ENCODE assay signal across 23 cellular contexts in the genomic region with DNA sequence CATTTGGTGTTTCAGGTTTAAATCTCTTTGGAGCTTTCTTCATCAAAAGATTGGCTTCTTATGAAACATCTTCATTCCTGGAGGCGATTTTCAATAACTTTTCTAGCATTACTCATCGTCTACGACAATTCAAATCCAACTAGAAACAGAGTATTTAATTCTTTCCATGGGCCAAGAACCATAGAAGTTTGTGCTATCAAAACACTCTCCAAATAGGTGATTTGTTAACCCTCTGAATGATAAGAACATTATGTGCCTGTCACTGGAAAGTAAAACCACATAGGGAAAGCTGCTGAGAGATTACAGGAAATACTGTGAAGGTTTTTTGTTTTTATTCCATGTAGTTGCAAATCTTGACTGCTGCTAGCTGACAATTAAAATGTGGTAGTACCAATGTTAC. TPM values are rescaled to one million over a fixed set of nuclear protein-coding genes. Genes with fewer than 3 reads are reported as not detected.
DNase-seq lines count a peak whose midpoint lies in the region; FAIRE-seq and TF ChIP-seq lines count a peak whose summit lies in the region.
"Had no signal": no experiment of that assay in that cellular context is flagged by ENCODE, and none has a peak within 500 bp of the region (broad histone marks: within the 10 kb centered on the region; RNA-seq: fewer than 3 reads in every experiment).

No MANE protein-coding gene starts in this region.

- intact Hi-C loops in thyroid gland (cut with DNase I): no loop called here

- H3K27me3 Mint-ChIP-seq in chondrocyte (ENCODE audit: low read depth): no peaks in the 10 kb centered on the region

- DNase-seq in LHCN-M2 (ENCODE audit: low read depth): peak; percentile 78
- DNase-seq in chondrocyte (ENCODE audit: low spot score): no peak
- no peak for DNase-seq in keratinocyte (ENCODE audit: low read depth, low spot score)
- DNase-seq in thyroid gland: no peak
- no peak for DNase-seq in NCI-H2196 (lab: John Stamatoyannopoulos, UW; ENCODE audit: unreplicated experiment)
- no peak for DNase-seq in islet precursor cell
- no peak for DNase-seq in MM.1S
- no peak for DNase-seq in DMS79 treated with DMSO at 0.1 percent for 48 hours (lab: John Stamatoyannopoulos, UW)
- DNase-seq: activated B cell treated with CpG ODN at 0.5 μM for 24 hours; amygdala; CD8-positive, alpha-beta memory T cell; NCI-H1048; NCI-H774; right cardiac atrium; stimulated activated CD4-positive, alpha-beta T cell treated with anti-CD3 and anti-CD28 coated beads, Interleukin-4, amount 100 ng/mL, for 1 hour; stimulated activated CD8-positive, alpha-beta memory T cell treated with anti-CD3 and anti-CD28 coated beads, Interleukin-4, amount 100 ng/mL, for 48 hours; T-helper 2 cell; tibial artery had no signal

- peaks cover 7% of the 10 kb centered on the region for H3K9me3 Mint-ChIP-seq in chondrocyte (ENCODE audit: low read depth)

- H3K4me1 ChIP-seq in keratinocyte (ENCODE audit: control insufficient read depth, extremely low read depth, insufficient read depth, low read length): peaks cover 13% of the 10 kb centered on the region
- H3K4me1 ChIP-seq in thyroid gland: peaks cover 14 to 24% of the 10 kb centered on the region in 2 donors
- H3K4me1 ChIP-seq in MM.1S (ENCODE audit: low read length): no peaks in the 10 kb centered on the region

- H3K4me2 ChIP-seq in keratinocyte (ENCODE audit: control insufficient read depth, extremely low read depth, insufficient read depth, low read depth, low read length) (peak overlapping the region; percentile 29), MM.1S (ENCODE audit: low read depth, low read length) (no peak overlapping the region)

- no peaks in the 10 kb centered on the region for H4K20me1 ChIP-seq in keratinocyte (ENCODE audit: control insufficient read depth, extremely low read depth, insufficient read depth, low read length)
- H4K20me1 ChIP-seq in MM.1S (ENCODE audit: insufficient read depth, low read length): no peaks in the 10 kb centered on the region

- H3K9ac ChIP-seq in keratinocyte (ENCODE audit: control insufficient read depth, extremely low read depth, insufficient read depth, low read length) (no peak overlapping the region), MM.1S (ENCODE audit: low read length) (no peak overlapping the region)

- peak; percentile 69 for FAIRE-seq in keratinocyte (lab: Jason Lieb, UNC)
- FAIRE-seq: G401.6 had no signal

- H3K4me3 ChIP-seq in keratinocyte (ENCODE audit: control insufficient read depth in 2 of 3, extremely low read depth in 1 of 3, insufficient read depth in 2 of 3, low read depth in 1 of 3, low read length in 3 of 3): no peak overlapping the region
- H3K4me3 ChIP-seq in thyroid gland (replicated peaks in 1 of 3): no peak overlapping the region
- H3K4me3 ChIP-seq in MM.1S (ENCODE audit: low read length): no peak overlapping the region
- H3K4me3 ChIP-seq: lung, tibial artery had no signal

- H3K9me3 ChIP-seq in keratinocyte (ENCODE audit: control insufficient read depth, low read depth, low read length) (no peaks in the 10 kb centered on the region), thyroid gland (no peaks in the 10 kb centered on the region), MM.1S (replicated peaks; ENCODE audit: insufficient read depth, low read length) (no peaks in the 10 kb centered on the region; the same call in 1 of the 2 replicates)
- H3K9me3 ChIP-seq: tibial artery had no signal

- H3K4me3 Mint-ChIP-seq in chondrocyte (ENCODE audit: unreplicated experiment): no peak overlapping the region
- H3K4me3 Mint-ChIP-seq: activated B cell treated with CpG ODN at 0.5 μM for 24 hours; CD8-positive, alpha-beta memory T cell; neural crest cell had no signal

- H3K27ac ChIP-seq in keratinocyte (ENCODE audit: control insufficient read depth, insufficient read depth, low read length) (no peak overlapping the region), thyroid gland (peak overlapping the region; percentile 22 to 57 (median 40)), MM.1S (ENCODE audit: low read length) (no peak overlapping the region)
- H3K27ac ChIP-seq: foreskin keratinocyte, tibial artery had no signal

- no peaks in the 10 kb centered on the region for H3K36me3 ChIP-seq in keratinocyte (ENCODE audit: control insufficient read depth in 2 of 2, extremely low read depth in 1 of 2, insufficient read depth in 2 of 2, low read length in 2 of 2)
- no peaks in the 10 kb centered on the region for H3K36me3 ChIP-seq in thyroid gland
- H3K36me3 ChIP-seq in MM.1S (replicated peaks; ENCODE audit: insufficient read depth, low read length): no peaks in the 10 kb centered on the region
- H3K36me3 ChIP-seq: tibial artery had no signal

- TF ChIP-seq CTCF in chondrocyte (IDR thresholded peaks at IDR 0.05) (no peak), keratinocyte (optimal IDR thresholded peaks at IDR 0.05 in 1 of 3, IDR thresholded peaks at IDR 0.05 in 1 of 3, conservative IDR thresholded peaks at IDR 0.05 in 1 of 3; ENCODE audit: extremely low read depth in 1 of 3, insufficient read depth in 2 of 3, low read length in 3 of 3) (no peak), thyroid gland (IDR thresholded peaks at IDR 0.05) (no peak), MM.1S (IDR thresholded peaks at IDR 0.05; ENCODE audit: low read length) (no peak)

- dilution Hi-C loops in keratinocyte (cut with MboI; ENCODE audit: extremely low pct_ligation_motif_present, low sequenced_read_pairs): no loop called here

- 24 to 26% methylated on average over 3 of the region's 3 CpGs for WGBS in thyroid gland, 2 donors

- H3K9me1 ChIP-seq in keratinocyte (ENCODE audit: control insufficient read depth, extremely low read depth, insufficient read depth, low read length): no peaks in the 10 kb centered on the region

- no peaks in the 10 kb centered on the region; the same call in 1 of the 2 replicates for H3K9me2 ChIP-seq in MM.1S (replicated peaks; ENCODE audit: insufficient read depth, low read length)

- no peaks in the 10 kb centered on the region for H3K79me2 ChIP-seq in keratinocyte (ENCODE audit: control insufficient read depth, insufficient read depth, low read length)
- H3K79me2 ChIP-seq in MM.1S (ENCODE audit: low read length): no peaks in the 10 kb centered on the region

- H3F3A ChIP-seq in MM.1S (ENCODE audit: insufficient read depth, low read length): no peaks in the 10 kb centered on the region

- H3K36me3 Mint-ChIP-seq in chondrocyte (ENCODE audit: low read depth): peaks cover under 1% of the 10 kb centered on the region
- H3K36me3 Mint-ChIP-seq: CD8-positive, alpha-beta memory T cell had no signal

- H2AFZ ChIP-seq in keratinocyte (ENCODE audit: control insufficient read depth, low read length) (no peak overlapping the region), MM.1S (ENCODE audit: low read length) (no peak overlapping the region)

- H3K27ac Mint-ChIP-seq in chondrocyte (ENCODE audit: unreplicated experiment): peak overlapping the region; percentile 65
- H3K27ac Mint-ChIP-seq: activated B cell treated with CpG ODN at 0.5 μM for 24 hours; CD8-positive, alpha-beta memory T cell had no signal

- peaks cover 64% of the 10 kb centered on the region for H3K4me1 Mint-ChIP-seq in chondrocyte (ENCODE audit: low read depth)
- H3K4me1 Mint-ChIP-seq: activated B cell treated with CpG ODN at 0.5 μM for 24 hours; CD8-positive, alpha-beta memory T cell had no signal

- no peak for TF ChIP-seq POLR2A in thyroid gland (IDR thresholded peaks at IDR 0.05)

- H3K27me3 ChIP-seq in keratinocyte (ENCODE audit: control insufficient read depth, extremely low read depth, insufficient read depth, low read length) (no peaks in the 10 kb centered on the region), thyroid gland (no peaks in the 10 kb centered on the region), MM.1S (replicated peaks; ENCODE audit: insufficient read depth, low read length) (no peaks in the 10 kb centered on the region)
- H3K27me3 ChIP-seq: foreskin keratinocyte, tibial artery had no signal

RNA-seq across cellular contexts. Expression of a gene that starts 6.9 kb away (rescaled TPM):
- total RNA-seq in LHCN-M2 (2014; rRNA removed): 447 and 478 TPM in 2 replicates
- 45.9 TPM for polyA plus RNA-seq in LHCN-M2 (2012)
- 723 to 2,473 TPM (median 743 TPM) in 3 replicates for total RNA-seq in chondrocyte
- polyA plus RNA-seq in keratinocyte: 1.1 to 24.8 TPM (median 2.5 TPM) in 3 replicates
- 1.5 TPM for polyA plus RNA-seq in keratinocyte (2011; ENCODE audit: low read depth)
- 1.8 and 2.8 TPM in 2 replicates for polyA plus RNA-seq in keratinocyte (2011; cell fraction: cytosol; rRNA removed)
- 5.1 and 8.2 TPM in 2 replicates for polyA plus RNA-seq in keratinocyte (2011; cell fraction: nucleus; rRNA removed)
- polyA plus RNA-seq in keratinocyte (2012; ENCODE audit: low replicate concordance): 0.37 and 2.6 TPM in 2 replicates
- 0.26 to 8.8 TPM (median 1.0 TPM) in 3 replicates for polyA minus RNA-seq in keratinocyte
- polyA minus RNA-seq in keratinocyte (2011; cell fraction: cytosol; rRNA and poly(A)+ RNA removed): 0.96 TPM
- polyA minus RNA-seq in keratinocyte (2011; cell fraction: nucleus; rRNA and poly(A)+ RNA removed): 2.4 and 11.3 TPM in 2 replicates
- total RNA-seq in thyroid gland: 1,000 to 10,000 TPM in 2 of 4 donors, 100 to 1,000 TPM in 2; 371 to 2,364 (median 992) TPM
- total RNA-seq: activated B cell treated with CpG ODN at 0.5 μM for 24 hours; CD8-positive, alpha-beta memory T cell; dermis microvascular lymphatic vessel endothelial cell had no signal
- polyA plus RNA-seq: CD8-positive, alpha-beta memory T cell had no signal

Comparison
In these comparisons a context has a peak if more than half of its experiments do, and no peak if none do; other contexts are left out.
1. H3K27ac ChIP-seq: peak in thyroid gland (3 of 3); none in keratinocyte (single experiment) and MM.1S (single experiment).